Comparison of ENCODE assay signal across 20 cellular contexts in the genomic region with DNA sequence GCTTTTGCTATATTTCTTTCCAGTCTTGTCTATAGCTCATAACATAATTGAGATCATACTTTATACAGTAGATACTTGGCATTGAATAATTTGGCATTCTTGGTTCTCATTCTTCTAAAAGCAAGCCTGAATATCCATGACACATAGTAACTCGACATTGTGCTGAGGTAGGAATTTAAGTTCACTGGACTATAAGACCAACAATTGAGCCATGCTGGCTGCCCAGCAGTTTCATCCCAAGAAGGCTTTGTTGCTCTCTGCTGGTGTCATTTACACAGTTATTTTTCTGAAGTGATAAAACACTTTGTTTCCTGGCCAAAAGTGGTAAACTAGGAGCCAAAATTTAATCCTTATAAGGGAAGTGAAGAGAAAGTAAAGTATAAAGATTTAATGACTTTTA.
"Had no signal": no experiment of that assay in that cellular context is flagged by ENCODE, and none has a peak within 500 bp of the region (broad histone marks: within the 10 kb centered on the region; RNA-seq: fewer than 3 reads in every experiment).

No MANE protein-coding gene starts in this region.

- H3K9me3 ChIP-seq: esophagus muscularis mucosa, mucosa of descending colon, tibial nerve, vagina had no signal

- H3K27me3 ChIP-seq: cardiac muscle cell, esophagus muscularis mucosa, tibial nerve, vagina had no signal

- H3K36me3 ChIP-seq: cardiac muscle cell, esophagus muscularis mucosa, tibial nerve, vagina had no signal

- DNase-seq: activated CD4-positive, alpha-beta T cell treated with anti-CD3 and anti-CD28 coated beads, Interleukin-2, amount 10 ng/mL, durations not matched to agents 24 days and 14 days; activated CD4-positive, CD25-positive, alpha-beta regulatory T cell; activated CD8-positive, alpha-beta memory T cell treated with anti-CD3 and anti-CD28 coated beads, Interleukin-2, amount 50 U/mL, for 48 hours; activated CD8-positive, alpha-beta T cell treated with anti-CD3 and anti-CD28 coated beads, Interleukin-2, amount 10 ng/mL, durations not matched to agents 7 days and 5 days; activated gamma-delta T cell treated with Interleukin-2 at 50 U/mL for 16 hours; amygdala; islet precursor cell; mucosa of descending colon; naive thymus-derived CD4-positive, alpha-beta T cell; retina; stimulated activated CD4-positive, alpha-beta T cell treated with anti-CD3 and anti-CD28 coated beads, Interleukin-15, amount 100 ng/mL, for 24 hours; stimulated activated CD4-positive, alpha-beta T cell treated with anti-CD3 and anti-CD28 coated beads, Interleukin-4, amount 100 ng/mL, for 1 hour; stimulated activated naive B cell treated with anti-CD40 and anti-IgM and Interleukin-4, amounts not matched to agents 10 μg/mL and 1 μg/mL and 100 μg/mL, for 72 hours; SW 1271 had no signal

- H3K4me3 ChIP-seq: cardiac muscle cell, esophagus muscularis mucosa, mucosa of descending colon, skin epidermis, tibial nerve, vagina had no signal

- H3K27ac ChIP-seq: cardiac muscle cell, esophagus muscularis mucosa, skin epidermis, vagina had no signal

- ATAC-seq: activated CD8-positive, alpha-beta T cell treated with anti-CD3 and anti-CD28 coated beads, Interleukin-2, amount 10 ng/mL, durations not matched to agents 7 days and 5 days; left lobe of liver; mucosa of descending colon; naive thymus-derived CD4-positive, alpha-beta T cell; stimulated activated naive B cell treated with anti-CD40 and anti-IgM and Interleukin-4, amounts not matched to agents 10 μg/mL and 1 μg/mL and 100 μg/mL, for 72 hours had no signal
